Comparison of ENCODE assay signal across 1 cellular context in genomic region chr17:49191407-49191916, GRCh38.
A peak's percentile ranks its signal among the peaks of the same experiment; 100 is the strongest.
TF ChIP-seq lines count a peak whose summit lies in the region.

No MANE protein-coding gene starts in this region.

TF ChIP-seq in K562, 482 proteins besides CTCF, POLR2A, EP300 and RAD21 (continues in another document):
- TF ChIP-seq NRF1 (conservative IDR thresholded peaks at IDR 0.05 in 1 of 2, IDR thresholded peaks at IDR 0.05 in 1 of 2) (peak; percentile 64 to 71; a peak in 3 of 4 replicates), PBX2 (CRISPR knock-in tag; IDR thresholded peaks at IDR 0.05; ENCODE audit: low read depth) (no peak), PBX2 (tag; conservative IDR thresholded peaks at IDR 0.05; ENCODE audit: low read depth) (0 out of 2 replicates have a peak, but pooled peaks have one; percentile 21), KDM1A (IDR thresholded peaks at IDR 0.05) (peak; percentile 84 to 86), CEBPB (tag; IDR thresholded peaks at IDR 0.05) (peak; percentile 88), GATAD2B (IDR thresholded peaks at IDR 0.05; ENCODE audit: borderline replicate concordance) (0 out of 2 replicates have a peak, but pooled peaks have one; percentile 63), ZNF785 (CRISPR knock-in tag; IDR thresholded peaks at IDR 0.05) (no peak), SRSF9 (IDR thresholded peaks at IDR 0.05; ENCODE audit: borderline replicate concordance, low read depth, low read length) (no peak), BACH1 (tag; IDR thresholded peaks at IDR 0.05) (peak; percentile 68; the same call in 1 of the 2 replicates), KDM5B (IDR thresholded peaks at IDR 0.05; ENCODE audit: insufficient replicate concordance, low read depth, low read length) (no peak), TCF7 (IDR thresholded peaks at IDR 0.05; ENCODE audit: borderline replicate concordance) (no peak), ZKSCAN8 (CRISPR knock-in tag; IDR thresholded peaks at IDR 0.05) (0 out of 2 replicates have a peak, but pooled peaks have one; percentile 60), ZNF316 (IDR thresholded peaks at IDR 0.05) (peak; percentile 93), MXI1 (IDR thresholded peaks at IDR 0.05; ENCODE audit: low read depth, low read length) (peak; percentile 52; the same call in 1 of the 2 replicates), MAFG (tag; conservative IDR thresholded peaks at IDR 0.05) (peak; percentile 78), NR2C1 (IDR thresholded peaks at IDR 0.05) (0 out of 2 replicates have a peak, but pooled peaks have one; percentile 19), NR2C1 (tag; IDR thresholded peaks at IDR 0.05) (peak; percentile 5; the same call in 1 of the 2 replicates), ARID3A (IDR thresholded peaks at IDR 0.05; ENCODE audit: borderline replicate concordance, low read depth, low read length) (peak; percentile 64; the same call in 1 of the 2 replicates), RBM39 (optimal IDR thresholded peaks at IDR 0.05; ENCODE audit: low read depth, low read length) (peak; percentile 72), RFX5 (IDR thresholded peaks at IDR 0.05; ENCODE audit: low read depth, low read length) (0 out of 2 replicates have a peak, but pooled peaks have one; percentile 28), JUN (IDR thresholded peaks at IDR 0.05; ENCODE audit: borderline replicate concordance, low read depth, low read length) (peak; percentile 29; the same call in 1 of the 2 replicates), JUN (CRISPR knock-in tag; IDR thresholded peaks at IDR 0.05; ENCODE audit: borderline replicate concordance) (no peak), ILK (tag; IDR thresholded peaks at IDR 0.05; ENCODE audit: borderline replicate concordance, low read depth) (no peak), ZBTB26 (CRISPR knock-in tag; IDR thresholded peaks at IDR 0.05) (no peak), C11orf30 (IDR thresholded peaks at IDR 0.05; ENCODE audit: low read depth) (peak; percentile 87), HDAC3 (IDR thresholded peaks at IDR 0.05; ENCODE audit: borderline replicate concordance, partially characterized antibody) (peak; percentile 32), NFE2 (IDR thresholded peaks at IDR 0.05; ENCODE audit: low read depth) (peak; percentile 78), MAFF (IDR thresholded peaks at IDR 0.05; ENCODE audit: low read length) (peak; percentile 79), NEUROD1 (IDR thresholded peaks at IDR 0.05; ENCODE audit: borderline replicate concordance, low read depth, low read length, partially characterized antibody) (no peak), ZEB2 (IDR thresholded peaks at IDR 0.05) (peak; percentile 86; the same call in 1 of the 2 replicates), ZBTB8A (IDR thresholded peaks at IDR 0.05; ENCODE audit: partially characterized antibody) (no peak), ZNF407 (IDR thresholded peaks at IDR 0.05; ENCODE audit: low read depth) (peak; percentile 64; the same call in 1 of the 2 replicates), DPF2 (IDR thresholded peaks at IDR 0.05) (peak; percentile 81), RCOR1 (IDR thresholded peaks at IDR 0.05; ENCODE audit: borderline replicate concordance in 1 of 2, low read depth in 2 of 2, low read length in 2 of 2) (peak in 1 of 2 experiments; percentile 73; a peak in 2 of 4 replicates), FOXK2 (conservative IDR thresholded peaks at IDR 0.05 in 1 of 2, IDR thresholded peaks at IDR 0.05 in 1 of 2; ENCODE audit: low read depth in 2 of 2) (no peak), CEBPG (CRISPR knock-in tag; IDR thresholded peaks at IDR 0.05) (no peak), CEBPG (tag; conservative IDR thresholded peaks at IDR 0.05 in 1 of 2, IDR thresholded peaks at IDR 0.05 in 1 of 2) (peak; percentile 60 to 87), POLR3A (IDR thresholded peaks at IDR 0.05; ENCODE audit: borderline replicate concordance, extremely low read depth, insufficient read depth, insufficient read length) (peak; percentile 40), E4F1 (CRISPR knock-in tag; IDR thresholded peaks at IDR 0.05; ENCODE audit: borderline replicate concordance) (no peak), ZNF609 (CRISPR knock-in tag; IDR thresholded peaks at IDR 0.05; ENCODE audit: borderline replicate concordance) (no peak), MAFK (IDR thresholded peaks at IDR 0.05; ENCODE audit: low read length) (peak; percentile 73), TAF9B (IDR thresholded peaks at IDR 0.05; ENCODE audit: partially characterized antibody) (peak; percentile 12)
